Comparison of ENCODE assay signal across 1 cellular context in the genomic region with DNA sequence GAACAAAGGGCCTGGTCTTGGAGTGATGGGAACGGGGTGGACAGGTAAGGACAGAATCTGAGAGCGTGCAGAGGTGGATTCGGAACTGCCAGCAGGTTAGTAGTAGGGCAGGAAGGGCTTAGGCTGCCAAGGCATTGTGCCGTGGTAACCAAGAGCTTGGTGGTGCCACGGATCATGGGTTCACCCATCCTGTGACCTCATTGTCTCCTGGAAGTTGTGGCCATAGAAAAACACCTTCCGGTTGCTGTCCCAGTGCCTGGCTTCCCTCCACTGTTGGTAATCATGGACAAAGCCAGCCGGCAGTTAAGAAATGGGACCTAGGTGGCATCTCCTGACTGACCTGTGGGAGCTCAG.
TF ChIP-seq lines count a peak whose summit lies in the region.

No MANE protein-coding gene starts in this region.

TF ChIP-seq in HepG2, 621 proteins besides CTCF, POLR2A, EP300 and RAD21 (continued from another document):
- TF ChIP-seq, protein P1, sequence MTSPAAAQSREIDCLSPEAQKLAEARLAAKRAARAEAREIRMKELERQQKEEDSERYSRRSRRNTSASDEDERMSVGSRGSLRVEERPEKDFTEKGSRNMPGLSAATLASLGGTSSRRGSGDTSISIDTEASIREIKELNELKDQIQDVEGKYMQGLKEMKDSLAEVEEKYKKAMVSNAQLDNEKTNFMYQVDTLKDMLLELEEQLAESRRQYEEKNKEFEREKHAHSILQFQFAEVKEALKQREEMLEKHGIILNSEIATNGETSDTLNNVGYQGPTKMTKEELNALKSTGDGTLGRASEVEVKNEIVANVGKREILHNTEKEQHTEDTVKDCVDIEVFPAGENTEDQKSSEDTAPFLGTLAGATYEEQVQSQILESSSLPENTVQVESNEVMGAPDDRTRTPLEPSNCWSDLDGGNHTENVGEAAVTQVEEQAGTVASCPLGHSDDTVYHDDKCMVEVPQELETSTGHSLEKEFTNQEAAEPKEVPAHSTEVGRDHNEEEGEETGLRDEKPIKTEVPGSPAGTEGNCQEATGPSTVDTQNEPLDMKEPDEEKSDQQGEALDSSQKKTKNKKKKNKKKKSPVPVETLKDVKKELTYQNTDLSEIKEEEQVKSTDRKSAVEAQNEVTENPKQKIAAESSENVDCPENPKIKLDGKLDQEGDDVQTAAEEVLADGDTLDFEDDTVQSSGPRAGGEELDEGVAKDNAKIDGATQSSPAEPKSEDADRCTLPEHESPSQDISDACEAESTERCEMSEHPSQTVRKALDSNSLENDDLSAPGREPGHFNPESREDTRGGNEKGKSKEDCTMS (CRISPR knock-in tag; conservative IDR thresholded peaks at IDR 0.05), result no peak
- TF ChIP-seq, protein P2, sequence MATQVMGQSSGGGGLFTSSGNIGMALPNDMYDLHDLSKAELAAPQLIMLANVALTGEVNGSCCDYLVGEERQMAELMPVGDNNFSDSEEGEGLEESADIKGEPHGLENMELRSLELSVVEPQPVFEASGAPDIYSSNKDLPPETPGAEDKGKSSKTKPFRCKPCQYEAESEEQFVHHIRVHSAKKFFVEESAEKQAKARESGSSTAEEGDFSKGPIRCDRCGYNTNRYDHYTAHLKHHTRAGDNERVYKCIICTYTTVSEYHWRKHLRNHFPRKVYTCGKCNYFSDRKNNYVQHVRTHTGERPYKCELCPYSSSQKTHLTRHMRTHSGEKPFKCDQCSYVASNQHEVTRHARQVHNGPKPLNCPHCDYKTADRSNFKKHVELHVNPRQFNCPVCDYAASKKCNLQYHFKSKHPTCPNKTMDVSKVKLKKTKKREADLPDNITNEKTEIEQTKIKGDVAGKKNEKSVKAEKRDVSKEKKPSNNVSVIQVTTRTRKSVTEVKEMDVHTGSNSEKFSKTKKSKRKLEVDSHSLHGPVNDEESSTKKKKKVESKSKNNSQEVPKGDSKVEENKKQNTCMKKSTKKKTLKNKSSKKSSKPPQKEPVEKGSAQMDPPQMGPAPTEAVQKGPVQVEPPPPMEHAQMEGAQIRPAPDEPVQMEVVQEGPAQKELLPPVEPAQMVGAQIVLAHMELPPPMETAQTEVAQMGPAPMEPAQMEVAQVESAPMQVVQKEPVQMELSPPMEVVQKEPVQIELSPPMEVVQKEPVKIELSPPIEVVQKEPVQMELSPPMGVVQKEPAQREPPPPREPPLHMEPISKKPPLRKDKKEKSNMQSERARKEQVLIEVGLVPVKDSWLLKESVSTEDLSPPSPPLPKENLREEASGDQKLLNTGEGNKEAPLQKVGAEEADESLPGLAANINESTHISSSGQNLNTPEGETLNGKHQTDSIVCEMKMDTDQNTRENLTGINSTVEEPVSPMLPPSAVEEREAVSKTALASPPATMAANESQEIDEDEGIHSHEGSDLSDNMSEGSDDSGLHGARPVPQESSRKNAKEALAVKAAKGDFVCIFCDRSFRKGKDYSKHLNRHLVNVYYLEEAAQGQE (IDR thresholded peaks at IDR 0.05; ENCODE audit: borderline replicate concordance in 1 of 2, low read depth in 1 of 2, low read length in 2 of 2), result no peak
- TF ChIP-seq ZNF296 (CRISPR knock-in tag; conservative IDR thresholded peaks at IDR 0.05) (no peak), ZNF430 (CRISPR knock-in tag; IDR thresholded peaks at IDR 0.05) (no peak), GABPA (IDR thresholded peaks at IDR 0.05; ENCODE audit: low read depth, low read length) (no peak), GABPA (CRISPR knock-in tag; IDR thresholded peaks at IDR 0.05; ENCODE audit: low read depth) (no peak), CREB1 (IDR thresholded peaks at IDR 0.05) (no peak), CREB1 (CRISPR knock-in tag; IDR thresholded peaks at IDR 0.05) (no peak), NCOA5 (CRISPR knock-in tag; IDR thresholded peaks at IDR 0.05) (no peak), ZNF350 (CRISPR knock-in tag; IDR thresholded peaks at IDR 0.05; ENCODE audit: borderline replicate concordance, low read depth) (0 out of 2 replicates have a peak, but pooled peaks have one; percentile 48), ARNT (IDR thresholded peaks at IDR 0.05) (no peak)
- TF ChIP-seq, protein P3, sequence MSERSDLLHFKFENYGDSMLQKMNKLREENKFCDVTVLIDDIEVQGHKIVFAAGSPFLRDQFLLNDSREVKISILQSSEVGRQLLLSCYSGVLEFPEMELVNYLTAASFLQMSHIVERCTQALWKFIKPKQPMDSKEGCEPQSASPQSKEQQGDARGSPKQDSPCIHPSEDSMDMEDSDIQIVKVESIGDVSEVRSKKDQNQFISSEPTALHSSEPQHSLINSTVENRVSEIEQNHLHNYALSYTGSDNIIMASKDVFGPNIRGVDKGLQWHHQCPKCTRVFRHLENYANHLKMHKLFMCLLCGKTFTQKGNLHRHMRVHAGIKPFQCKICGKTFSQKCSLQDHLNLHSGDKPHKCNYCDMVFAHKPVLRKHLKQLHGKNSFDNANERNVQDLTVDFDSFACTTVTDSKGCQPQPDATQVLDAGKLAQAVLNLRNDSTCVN (CRISPR knock-in tag; IDR thresholded peaks at IDR 0.05; ENCODE audit: borderline replicate concordance), result peak; percentile 11; the same call in 1 of the 2 replicates
